ENCODE assay signal across 1 cellular context in genomic region chr15:78438595-78439285, GRCh38.
TF ChIP-seq lines count a peak whose summit lies in the region.

No MANE protein-coding gene starts in this region.

TF ChIP-seq in HepG2, 621 proteins besides CTCF, POLR2A, EP300 and RAD21 (continued from another document and continues in another):
- TF ChIP-seq THAP8 (CRISPR knock-in tag; IDR thresholded peaks at IDR 0.05; ENCODE audit: borderline replicate concordance) (peak; percentile 8; the same call in 1 of the 2 replicates), PBX2 (CRISPR knock-in tag; IDR thresholded peaks at IDR 0.05) (no peak), FIP1L1 (IDR thresholded peaks at IDR 0.05; ENCODE audit: borderline replicate concordance, insufficient read depth, low read depth, low read length) (no peak), BRD4 (CRISPR knock-in tag; IDR thresholded peaks at IDR 0.05) (0 out of 2 replicates have a peak, but pooled peaks have one; percentile 4), FOXO1 (CRISPR knock-in tag; IDR thresholded peaks at IDR 0.05) (no peak), RERE (CRISPR knock-in tag; IDR thresholded peaks at IDR 0.05; ENCODE audit: low read depth) (no peak), ZNF3 (CRISPR knock-in tag; IDR thresholded peaks at IDR 0.05) (0 out of 2 replicates have a peak, but pooled peaks have one; percentile 10), ASH2L (IDR thresholded peaks at IDR 0.05; ENCODE audit: insufficient read length, low read depth, low read length) (peak; percentile 43), MXD1 (CRISPR knock-in tag; IDR thresholded peaks at IDR 0.05) (no peak), THAP9 (CRISPR knock-in tag; IDR thresholded peaks at IDR 0.05; ENCODE audit: borderline replicate concordance) (peak; percentile 34; the same call in 1 of the 2 replicates), ZNF24 (IDR thresholded peaks at IDR 0.05) (no peak), GMEB1 (CRISPR knock-in tag; IDR thresholded peaks at IDR 0.05; ENCODE audit: borderline replicate concordance) (no peak), CBFB (CRISPR knock-in tag; IDR thresholded peaks at IDR 0.05) (no peak), ZBTB26 (CRISPR knock-in tag; IDR thresholded peaks at IDR 0.05; ENCODE audit: borderline replicate concordance) (no peak; the same call in 1 of the 2 replicates), HMGA1 (CRISPR knock-in tag; conservative IDR thresholded peaks at IDR 0.05) (no peak), KMT2A (CRISPR knock-in tag; IDR thresholded peaks at IDR 0.05) (no peak), ZNF225 (CRISPR knock-in tag; IDR thresholded peaks at IDR 0.05) (peak; percentile 55; the same call in 1 of the 2 replicates), CSRNP1 (CRISPR knock-in tag; IDR thresholded peaks at IDR 0.05) (no peak; the same call in 1 of the 2 replicates), MATR3 (CRISPR knock-in tag; IDR thresholded peaks at IDR 0.05) (no peak), ZNF724P (CRISPR knock-in tag; IDR thresholded peaks at IDR 0.05; ENCODE audit: borderline replicate concordance) (no peak), TCF12 (IDR thresholded peaks at IDR 0.05) (no peak), TCF12 (CRISPR knock-in tag; IDR thresholded peaks at IDR 0.05) (no peak), ZBTB20 (CRISPR knock-in tag; IDR thresholded peaks at IDR 0.05; ENCODE audit: borderline replicate concordance, low read depth) (0 out of 2 replicates have a peak, but pooled peaks have one; percentile 4), ZNF501 (CRISPR knock-in tag; IDR thresholded peaks at IDR 0.05) (peak; percentile 35; the same call in 1 of the 2 replicates), JARID2 (CRISPR knock-in tag; IDR thresholded peaks at IDR 0.05; ENCODE audit: insufficient replicate concordance) (no peak), DR1 (CRISPR knock-in tag; IDR thresholded peaks at IDR 0.05) (no peak), CREBL2 (CRISPR knock-in tag; IDR thresholded peaks at IDR 0.05; ENCODE audit: borderline replicate concordance) (no peak), ZSCAN22 (CRISPR knock-in tag; IDR thresholded peaks at IDR 0.05) (no peak), HMG20B (CRISPR knock-in tag; conservative IDR thresholded peaks at IDR 0.05) (no peak), ZNF549 (CRISPR knock-in tag; IDR thresholded peaks at IDR 0.05) (no peak), ZNF615 (CRISPR knock-in tag; IDR thresholded peaks at IDR 0.05; ENCODE audit: borderline replicate concordance) (0 out of 2 replicates have a peak, but pooled peaks have one; percentile 27), HDAC2 (CRISPR knock-in tag; IDR thresholded peaks at IDR 0.05) (no peak), ZNF883 (CRISPR knock-in tag; IDR thresholded peaks at IDR 0.05; ENCODE audit: not compliant biosample characterization) (no peak), ZNF841 (CRISPR knock-in tag; IDR thresholded peaks at IDR 0.05; ENCODE audit: borderline replicate concordance) (no peak), IKZF1 (IDR thresholded peaks at IDR 0.05) (no peak), ZNF232 (CRISPR knock-in tag; IDR thresholded peaks at IDR 0.05; ENCODE audit: borderline replicate concordance) (0 out of 2 replicates have a peak, but pooled peaks have one; percentile 8), ZFP37 (CRISPR knock-in tag; IDR thresholded peaks at IDR 0.05; ENCODE audit: borderline replicate concordance) (no peak), TMF1 (CRISPR knock-in tag; IDR thresholded peaks at IDR 0.05; ENCODE audit: low read depth) (no peak), NRL (CRISPR knock-in tag; IDR thresholded peaks at IDR 0.05; ENCODE audit: borderline replicate concordance) (no peak), ZSCAN31 (CRISPR knock-in tag; IDR thresholded peaks at IDR 0.05; ENCODE audit: low read depth) (peak; percentile 5; the same call in 1 of the 2 replicates), AKAP8 (CRISPR knock-in tag; IDR thresholded peaks at IDR 0.05) (no peak), ZNF275 (CRISPR knock-in tag; IDR thresholded peaks at IDR 0.05; ENCODE audit: borderline replicate concordance) (no peak), NCOA1 (CRISPR knock-in tag; IDR thresholded peaks at IDR 0.05) (no peak), ZNF598 (CRISPR knock-in tag; IDR thresholded peaks at IDR 0.05; ENCODE audit: borderline replicate concordance) (no peak; the same call in 1 of the 2 replicates), KDM5B (CRISPR knock-in tag; IDR thresholded peaks at IDR 0.05; ENCODE audit: borderline replicate concordance) (no peak), RBFOX2 (IDR thresholded peaks at IDR 0.05; ENCODE audit: low read depth, low read length) (peak; percentile 69; the same call in 1 of the 2 replicates), ZNF605 (CRISPR knock-in tag; IDR thresholded peaks at IDR 0.05) (no peak), U2AF1 (optimal IDR thresholded peaks at IDR 0.05; ENCODE audit: low read depth, low read length) (no peak), ZFX (CRISPR knock-in tag; IDR thresholded peaks at IDR 0.05; ENCODE audit: low read depth) (peak; percentile 74; the same call in 1 of the 2 replicates)
